10 cellular contexts compared by ENCODE assay signal in genomic region chr11:110317516-110317932, GRCh38. TPM values are rescaled to one million over a fixed set of nuclear protein-coding genes. Genes with fewer than 3 reads are reported as not detected.
DNase-seq lines count a peak whose midpoint lies in the region; ATAC-seq and TF ChIP-seq lines count a peak whose summit lies in the region.
"Had no signal": no experiment of that assay in that cellular context is flagged by ENCODE, and none has a peak within 500 bp of the region (broad histone marks: within the 10 kb centered on the region; RNA-seq: fewer than 3 reads in every experiment).

No MANE protein-coding gene starts in this region.

- intact Hi-C loops in natural killer cell (cut with micrococcal nuclease) = no loop called here

- H3K4me3 Mint-ChIP-seq in activated T-cell treated with anti-CD3 and anti-CD28 coated beads, Interleukin-2, amount 50 U/mL, for 72 hours = no peak overlapping the region
- no peak overlapping the region for H3K4me3 Mint-ChIP-seq in natural killer cell

- no peak for TF ChIP-seq CTCF in choroid plexus epithelial cell (conservative IDR thresholded peaks at IDR 0.05; ENCODE audit: low read depth, low read length)
- TF ChIP-seq CTCF in natural killer cell (IDR thresholded peaks at IDR 0.05) = no peak

- peaks cover 3% of the 10 kb centered on the region for H3K4me1 Mint-ChIP-seq in activated T-cell treated with anti-CD3 and anti-CD28 coated beads, Interleukin-2, amount 50 U/mL, for 72 hours (ENCODE audit: low read depth)
- H3K4me1 Mint-ChIP-seq in natural killer cell = no peaks in the 10 kb centered on the region

- H3K9me3 Mint-ChIP-seq in activated T-cell treated with anti-CD3 and anti-CD28 coated beads, Interleukin-2, amount 50 U/mL, for 72 hours = no peaks in the 10 kb centered on the region
- no peaks in the 10 kb centered on the region for H3K9me3 Mint-ChIP-seq in natural killer cell

- no peaks in the 10 kb centered on the region for H3K36me3 Mint-ChIP-seq in activated T-cell treated with anti-CD3 and anti-CD28 coated beads, Interleukin-2, amount 50 U/mL, for 72 hours (ENCODE audit: insufficient read depth in 2 of 2)
- no peaks in the 10 kb centered on the region for H3K36me3 Mint-ChIP-seq in natural killer cell

- no peak for ATAC-seq in activated T-cell treated with anti-CD3 and anti-CD28 coated beads, Interleukin-2, amount 50 U/mL, for 72 hours (replicated peaks in 1 of 2)
- ATAC-seq in natural killer cell = no peak

- H3K27me3 Mint-ChIP-seq in activated T-cell treated with anti-CD3 and anti-CD28 coated beads, Interleukin-2, amount 50 U/mL, for 72 hours (ENCODE audit: low read depth) = peaks cover 14% of the 10 kb centered on the region
- peaks cover 2 to 5% of the 10 kb centered on the region in 2 donors for H3K27me3 Mint-ChIP-seq in natural killer cell (ENCODE audit: low read depth in 2 of 2)
- H3K27me3 Mint-ChIP-seq: progenitor cell of endocrine pancreas had no signal

- H3K27ac Mint-ChIP-seq in activated T-cell treated with anti-CD3 and anti-CD28 coated beads, Interleukin-2, amount 50 U/mL, for 72 hours = no peak overlapping the region
- H3K27ac Mint-ChIP-seq in natural killer cell = no peak overlapping the region
- H3K27ac Mint-ChIP-seq: progenitor cell of endocrine pancreas had no signal

- DNase-seq in HUDEP-2 (lab: John Stamatoyannopoulos, UW; ENCODE audit: unreplicated experiment in 76 of 76) (peak in 55 of 76 experiments; percentile 7 to 86 (median 64)), NCI-H446 treated with DMSO at 0.1 percent for 48 hours (lab: John Stamatoyannopoulos, UW) (peak; percentile 41), choroid plexus epithelial cell (ENCODE audit: low read depth) (peak; percentile 34), putamen (ENCODE audit: low spot score) (peak; percentile 86), HuH-7 (ENCODE audit: low spot score) (no peak), natural killer cell (no peak)
- no peak for DNase-seq in activated T-cell treated with anti-CD3 and anti-CD28 coated beads, Interleukin-2, amount 50 U/mL, for 72 hours
- DNase-seq: activated CD4-positive, alpha-beta T cell treated with anti-CD3 and anti-CD28 coated beads, Interleukin-2, amount 50 U/mL, for 48 hours had no signal

- no peak overlapping the region for H3K4me3 ChIP-seq in choroid plexus epithelial cell (ENCODE audit: low read depth, low read length)
- H3K4me3 ChIP-seq: ascending aorta had no signal

RNA-seq across cellular contexts. Expression of gene RDX, which starts 21.1 kb away (rescaled TPM):
- total RNA-seq in activated T-cell treated with anti-CD3 and anti-CD28 coated beads, Interleukin-2, amount 50 U/mL, for 72 hours = 10 to 100 TPM; 49.0 to 56.5 TPM
- 10 to 100 TPM; 22.6 to 31.1 (median 25.9) TPM for total RNA-seq in natural killer cell

Comparison
In these comparisons a context has a peak if more than half of its experiments do, and no peak if none do; other contexts are left out.
1. DNase-seq: peak in HUDEP-2 (55 of 76), NCI-H446 treated with DMSO at 0.1 percent for 48 hours (single experiment), choroid plexus epithelial cell (single experiment) and putamen (single experiment); none in HuH-7 (single experiment), activated T-cell treated with anti-CD3 and anti-CD28 coated beads, Interleukin-2, amount 50 U/mL, for 72 hours (0 of 2) and natural killer cell (single experiment).